In the genomic region with DNA sequence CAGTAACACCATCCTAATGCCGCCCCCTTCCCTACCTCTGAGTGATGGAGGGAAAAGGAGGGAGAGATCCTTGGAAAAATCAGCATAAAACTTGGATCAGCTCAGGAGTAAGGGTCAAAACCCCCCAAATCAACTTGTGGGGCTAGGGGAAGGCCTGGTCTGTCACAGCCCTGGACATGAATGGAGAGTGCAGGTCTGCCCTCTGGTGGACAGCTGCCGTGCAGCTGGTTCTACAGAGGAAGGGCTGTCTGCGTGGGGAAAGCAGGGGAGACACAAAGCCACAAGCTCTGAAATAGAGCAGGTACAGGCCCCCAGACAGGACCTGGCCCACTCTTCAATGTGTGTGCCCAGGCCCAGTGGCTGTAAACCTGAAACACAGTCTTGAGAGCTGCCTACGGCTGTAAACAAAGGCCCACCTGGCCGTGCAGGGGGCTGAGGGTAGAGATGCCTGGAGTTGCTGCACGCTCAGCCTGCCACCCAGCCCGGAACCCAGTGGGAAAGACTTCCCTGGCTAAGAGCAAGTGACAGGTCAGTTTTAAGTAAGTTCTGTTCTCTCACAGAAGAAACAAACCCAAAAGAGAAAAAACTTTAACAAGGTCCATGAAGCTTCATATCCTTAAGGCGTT, we compare ENCODE assay signal across 1 cellular context.
TF ChIP-seq lines count a peak whose summit lies in the region.

No MANE protein-coding gene starts in this region.

TF ChIP-seq in endothelial cell of umbilical vein, 7 proteins besides CTCF, POLR2A, EP300 and RAD21 (continued from another document):
- TF ChIP-seq EZH2 (IDR thresholded peaks at IDR 0.05; ENCODE audit: borderline replicate concordance, low read depth, low read length, severe bottlenecking) (no peak), MYC (IDR thresholded peaks at IDR 0.05; ENCODE audit: low read depth, low read length) (no peak), GATA2 (IDR thresholded peaks at IDR 0.05; ENCODE audit: insufficient read depth, insufficient read length, low read depth, low read length) (no peak)
TF ChIP-seq in endothelial cell of umbilical vein: peak in this region for 0.
